ENCODE assay signal across 14 cellular contexts in genomic region chr1:51963592-51964308, GRCh38. TPM values are rescaled to one million over a fixed set of nuclear protein-coding genes. Genes with fewer than 3 reads are reported as not detected.
DNase-seq lines count a peak whose midpoint lies in the region; ATAC-seq and TF ChIP-seq lines count a peak whose summit lies in the region.
"Had no signal": no experiment of that assay in that cellular context is flagged by ENCODE, and none has a peak within 500 bp of the region (broad histone marks: within the 10 kb centered on the region; RNA-seq: fewer than 3 reads in every experiment).

No MANE protein-coding gene starts in this region.

- H3K36me3 ChIP-seq in GM23248 (ENCODE audit: low read depth) (peaks cover 20% of the 10 kb centered on the region), OCI-LY1 (ENCODE audit: insufficient read depth, low read length) (no peaks in the 10 kb centered on the region)

- WGBS in GM23248 (ENCODE audit: low coverage in 1 of 2, low lambda C conversion rate in 2 of 2, missing lambda C conversion rate in 2 of 2), 2 experiments, result 68 to 71% methylated on average over 4 of the region's 4 CpGs

- H3K79me2 ChIP-seq in GM23248 (ENCODE audit: insufficient read depth) (peaks cover 68% of the 10 kb centered on the region), OCI-LY1 (ENCODE audit: insufficient read depth, low read length) (no peaks in the 10 kb centered on the region)

- no peak for DNase-seq in GM23248
- peak; percentile 49 for DNase-seq in NB4 (ENCODE audit: low read depth)
- DNase-seq in dermis blood vessel endothelial cell, result peak; percentile 49
- DNase-seq in G401 (ENCODE audit: low spot score), result no peak
- DNase-seq in NCI-H510A treated with DMSO at 0.1 percent for 48 hours (lab: John Stamatoyannopoulos, UW), result no peak
- DNase-seq: activated CD4-positive, alpha-beta T cell treated with anti-CD3 and anti-CD28 coated beads, Interleukin-2, amount 10 ng/mL, durations not matched to agents 24 days and 14 days; MV-4-11; natural killer cell; NCI-H524; substantia nigra had no signal

- no peaks in the 10 kb centered on the region for H3K9me2 ChIP-seq in GM23248 (ENCODE audit: insufficient read depth)
- H3K9me2 ChIP-seq in OCI-LY1 (ENCODE audit: low read depth, low read length), result no peaks in the 10 kb centered on the region

- H3K4me1 ChIP-seq in GM23248 (ENCODE audit: insufficient read depth) (peaks cover 36% of the 10 kb centered on the region), OCI-LY1 (ENCODE audit: insufficient read depth, low read length, severe bottlenecking) (peaks cover 36% of the 10 kb centered on the region)

- H3K4me2 ChIP-seq in GM23248 (ENCODE audit: unreplicated experiment), result no peak overlapping the region
- H3K4me2 ChIP-seq in OCI-LY1 (ENCODE audit: low read length), result peak overlapping the region; percentile 27; the same call in 1 of the 2 replicates

- H3K9ac ChIP-seq in GM23248 (no peak overlapping the region), OCI-LY1 (ENCODE audit: low read length) (no peak overlapping the region)

- no peak for TF ChIP-seq POLR2A in NB4 (IDR thresholded peaks at IDR 0.05; ENCODE audit: extremely low read depth, insufficient read length)

- no peaks in the 10 kb centered on the region for H3K27me3 ChIP-seq in GM23248 (replicated peaks; ENCODE audit: insufficient read depth)
- H3K27me3 ChIP-seq in OCI-LY1 (ENCODE audit: insufficient read depth, low read length), result no peaks in the 10 kb centered on the region

- in situ Hi-C loops in GM23248 (cut with MboI) (no loop called here), G401 (cut with HindIII; ENCODE audit: low sequenced_read_pairs) (no loop called here)

- H2AFZ ChIP-seq in GM23248 (no peak overlapping the region), OCI-LY1 (ENCODE audit: low read length) (no peak overlapping the region)

- H3F3A ChIP-seq in GM23248 (ENCODE audit: insufficient read depth) (peaks cover 40% of the 10 kb centered on the region), OCI-LY1 (ENCODE audit: insufficient read depth, low read length) (no peaks in the 10 kb centered on the region)

- H3K27ac ChIP-seq in GM23248 (peak overlapping the region; percentile 48), OCI-LY1 (ENCODE audit: low read depth, low read length, poor library complexity, severe bottlenecking) (peak overlapping the region; percentile 13)

- H3K4me3 ChIP-seq in GM23248, result no peak overlapping the region
- no peak overlapping the region for H3K4me3 ChIP-seq in NB4 (ENCODE audit: low read depth, low read length)
- peak overlapping the region; percentile 4 for H3K4me3 ChIP-seq in OCI-LY1 (ENCODE audit: low read depth, low read length, poor library complexity, severe bottlenecking)

- H3K9me3 ChIP-seq in GM23248 (ENCODE audit: low read depth) (no peaks in the 10 kb centered on the region), OCI-LY1 (ENCODE audit: low read length) (no peaks in the 10 kb centered on the region)

- ATAC-seq in HG03469 (IDR thresholded peaks at IDR 0.05; ENCODE audit: unreplicated experiment), result no peak
- no peak for ATAC-seq in GM19463 (IDR thresholded peaks at IDR 0.05; ENCODE audit: unreplicated experiment)
- ATAC-seq: activated naive CD4-positive, alpha-beta T cell treated with anti-CD3 and anti-CD28 coated beads, Interleukin-2, amount 50 U/mL, for 72 hours; natural killer cell had no signal

- TF ChIP-seq CTCF in NB4 (IDR thresholded peaks at IDR 0.05; ENCODE audit: low read depth, low read length) (no peak), OCI-LY1 (IDR thresholded peaks at IDR 0.05; ENCODE audit: low read length) (no peak)

- H4K20me1 ChIP-seq in GM23248 (ENCODE audit: insufficient read depth), result no peaks in the 10 kb centered on the region
- H4K20me1 ChIP-seq in OCI-LY1 (ENCODE audit: insufficient read depth, low read length), result no peaks in the 10 kb centered on the region

RNA-seq across cellular contexts. Expression of gene RAB3B, which starts 26.8 kb away (rescaled TPM):
- total RNA-seq in GM23248 (2014; rRNA removed; shearing (Covaris generic)), result 65.3 and 67.3 TPM in 2 replicates
- polyA plus RNA-seq in GM23248 (2016; fragmentation: Nextera tagmentation; extraction: Ambion mirVana), result 54.2 and 54.9 TPM in 2 replicates
- total RNA-seq in dermis blood vessel endothelial cell, result 1.0 and 5.4 TPM in 2 replicates
- total RNA-seq in G401 (2014; rRNA removed; shearing (Covaris generic)), result 2.3 and 3.0 TPM in 2 replicates

Comparison
In these comparisons a context has a peak if more than half of its experiments do, and no peak if none do; other contexts are left out.
1. DNase-seq: peak in NB4 (single experiment) and dermis blood vessel endothelial cell (single experiment); none in GM23248 (single experiment), G401 (single experiment) and NCI-H510A treated with DMSO at 0.1 percent for 48 hours (single experiment).
2. RNA of gene RAB3B, which starts 26.8 kb away (total RNA-seq): 65.3 to 67.3 TPM in GM23248; 2.3 to 3.0 TPM in G401 and 1.0 to 5.4 TPM in dermis blood vessel endothelial cell; every median in the first group is over 10 times any median in the second.